ENCODE assay signal across 21 cellular contexts in the genomic region with DNA sequence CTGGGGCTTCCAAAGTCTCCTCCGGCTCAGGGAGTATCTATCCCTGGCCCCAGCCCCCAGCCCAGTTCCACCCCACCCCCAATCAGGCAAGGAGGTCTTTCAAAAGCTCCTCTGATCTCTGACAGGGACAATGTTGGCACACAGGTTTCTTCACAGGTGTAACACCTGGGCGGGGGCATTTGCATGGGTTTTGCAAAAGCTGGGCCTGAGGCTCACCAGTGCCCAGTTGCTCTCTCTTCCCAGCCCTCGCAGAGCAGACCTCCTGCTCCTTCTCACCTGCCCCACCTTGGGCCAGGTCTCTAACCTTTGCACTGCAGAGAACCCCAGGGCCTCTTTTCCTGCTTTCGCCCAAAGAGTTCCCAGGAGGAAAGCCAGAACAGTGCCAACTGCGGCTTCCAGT. TPM values are rescaled to one million over a fixed set of nuclear protein-coding genes. Genes with fewer than 3 reads are reported as not detected.
DNase-seq lines count a peak whose midpoint lies in the region; ATAC-seq and TF ChIP-seq lines count a peak whose summit lies in the region.
"Had no signal": no experiment of that assay in that cellular context is flagged by ENCODE, and none has a peak within 500 bp of the region (broad histone marks: within the 10 kb centered on the region; RNA-seq: fewer than 3 reads in every experiment).

No MANE protein-coding gene starts in this region.

- H3K9me3 Mint-ChIP-seq in GM23338, result no peaks in the 10 kb centered on the region
- no peaks in the 10 kb centered on the region for H3K9me3 Mint-ChIP-seq in dendritic cell treated with granulocyte-macrophage colony-stimulating factor and Interleukin-4, amounts not matched to agents 40 ng/mL and 50 ng/mL, for 4 days
- H3K9me3 Mint-ChIP-seq: activated naive CD8-positive, alpha-beta T cell treated with anti-CD3 and anti-CD28 coated beads for 36 hours had no signal

- no peak for DNase-seq in GM23338 (ENCODE audit: low spot score)
- peak; percentile 51 to 90 for DNase-seq in NCI-H526 (lab: John Stamatoyannopoulos, UW)
- DNase-seq in iPS-NIHi11 (ENCODE audit: low spot score), result no peak
- no peak for DNase-seq in NCI-H69 (lab: John Stamatoyannopoulos, UW)
- DNase-seq: activated naive CD8-positive, alpha-beta T cell treated with anti-CD3 and anti-CD28 coated beads for 36 hours; central memory CD4-positive, alpha-beta T cell; NCI-H1092; NCI-H2171 treated with DMSO at 0.1 percent for 48 hours; pancreas; stomach had no signal

- no peaks in the 10 kb centered on the region for H3K27me3 ChIP-seq in GM23338 (ENCODE audit: insufficient read depth)
- H3K27me3 ChIP-seq in neutrophil, result peaks cover 16% of the 10 kb centered on the region
- H3K27me3 ChIP-seq: pancreas had no signal

- no peak overlapping the region for H2AFZ ChIP-seq in GM23338

- no peak for TF ChIP-seq CTCF in GM23338 (conservative IDR thresholded peaks at IDR 0.05; ENCODE audit: low read depth in 2 of 2)
- TF ChIP-seq CTCF in neutrophil (IDR thresholded peaks at IDR 0.05), result no peak

- H3K4me3 ChIP-seq in GM23338, result no peak overlapping the region
- no peak overlapping the region for H3K4me3 ChIP-seq in neutrophil (ENCODE audit: low read depth in 1 of 2, low read length in 1 of 2)
- H3K4me3 ChIP-seq: pancreas, stomach had no signal

- peaks cover 25% of the 10 kb centered on the region for H3K27me3 Mint-ChIP-seq in GM23338 (ENCODE audit: insufficient read depth, low read depth, poor library complexity)
- H3K27me3 Mint-ChIP-seq in dendritic cell treated with granulocyte-macrophage colony-stimulating factor and Interleukin-4, amounts not matched to agents 40 ng/mL and 50 ng/mL, for 4 days, result peaks cover 14% of the 10 kb centered on the region
- H3K27me3 Mint-ChIP-seq: activated naive CD8-positive, alpha-beta T cell treated with anti-CD3 and anti-CD28 coated beads for 36 hours had no signal

- intact Hi-C loops in dendritic cell treated with granulocyte-macrophage colony-stimulating factor and Interleukin-4, amounts not matched to agents 40 ng/mL and 50 ng/mL, for 4 days (cut with micrococcal nuclease), result loop anchor here (5.0 kb wide), 1 partner anchor 179 kb away; no protein-coding TSS in a partner anchor

- H3K36me3 Mint-ChIP-seq in GM23338 (ENCODE audit: low read depth), result no peaks in the 10 kb centered on the region
- no peaks in the 10 kb centered on the region for H3K36me3 Mint-ChIP-seq in dendritic cell treated with granulocyte-macrophage colony-stimulating factor and Interleukin-4, amounts not matched to agents 40 ng/mL and 50 ng/mL, for 4 days (ENCODE audit: low read depth)

- H3K4me1 Mint-ChIP-seq in GM23338, result peaks cover 40% of the 10 kb centered on the region
- H3K4me1 Mint-ChIP-seq in dendritic cell treated with granulocyte-macrophage colony-stimulating factor and Interleukin-4, amounts not matched to agents 40 ng/mL and 50 ng/mL, for 4 days (ENCODE audit: low read depth), result peaks cover 65% of the 10 kb centered on the region

- peaks cover 14% of the 10 kb centered on the region; the same call in 1 of the 2 replicates for H3K4me1 ChIP-seq in GM23338 (ENCODE audit: insufficient read depth)
- peaks cover 60 to 67% of the 10 kb centered on the region in 2 experiments for H3K4me1 ChIP-seq in neutrophil (ENCODE audit: control insufficient read depth in 1 of 2, insufficient read depth in 1 of 2, low read depth in 1 of 2, low read length in 1 of 2)
- H3K4me1 ChIP-seq: pancreas had no signal

- no peaks in the 10 kb centered on the region for H3K9me2 ChIP-seq in GM23338 (ENCODE audit: insufficient read depth)

- no peak overlapping the region for H3K4me3 Mint-ChIP-seq in GM23338
- no peak overlapping the region for H3K4me3 Mint-ChIP-seq in dendritic cell treated with granulocyte-macrophage colony-stimulating factor and Interleukin-4, amounts not matched to agents 40 ng/mL and 50 ng/mL, for 4 days
- H3K4me3 Mint-ChIP-seq: activated naive CD8-positive, alpha-beta T cell treated with anti-CD3 and anti-CD28 coated beads for 36 hours had no signal

- no peaks in the 10 kb centered on the region for H3K36me3 ChIP-seq in GM23338 (ENCODE audit: insufficient read depth)
- no peaks in the 10 kb centered on the region for H3K36me3 ChIP-seq in neutrophil
- H3K36me3 ChIP-seq: pancreas, stomach had no signal

- H3K79me2 ChIP-seq in GM23338 (replicated peaks; ENCODE audit: insufficient read depth), result no peaks in the 10 kb centered on the region

- H3K4me2 ChIP-seq in GM23338, result 0 out of 2 replicates have a peak overlapping the region, but pooled peaks have one; percentile 36

- no peak overlapping the region for H3K27ac Mint-ChIP-seq in GM23338
- peak overlapping the region; percentile 16 for H3K27ac Mint-ChIP-seq in dendritic cell treated with granulocyte-macrophage colony-stimulating factor and Interleukin-4, amounts not matched to agents 40 ng/mL and 50 ng/mL, for 4 days

- ATAC-seq in GM23338, result peak; percentile 3
- ATAC-seq in GM19351 (IDR thresholded peaks at IDR 0.05; ENCODE audit: unreplicated experiment), result no peak
- ATAC-seq: pancreas had no signal

- H3K27ac ChIP-seq in GM23338 (ENCODE audit: low read depth), result no peak overlapping the region
- H3K27ac ChIP-seq in neutrophil, result peak overlapping the region; percentile 2
- H3K27ac ChIP-seq: C4-2B, pancreas, VCaP had no signal

- no peaks in the 10 kb centered on the region for H4K20me1 ChIP-seq in GM23338 (replicated peaks; ENCODE audit: insufficient read depth)

- H3K9me3 ChIP-seq in neutrophil, result no peaks in the 10 kb centered on the region
- H3K9me3 ChIP-seq: pancreas, stomach had no signal

- 0 out of 2 replicates have a peak, but pooled peaks cover 3% of the 10 kb centered on the region for H3F3A ChIP-seq in GM23338 (replicated peaks; ENCODE audit: low read depth)

TF ChIP-seq in GM23338, 12 proteins besides CTCF, POLR2A, EP300 and RAD21 (continues in another document):
- TF ChIP-seq ZNF114 (CRISPR knock-in tag; IDR thresholded peaks at IDR 0.05) (no peak), CREB1 (CRISPR knock-in tag; IDR thresholded peaks at IDR 0.05; ENCODE audit: low read depth) (no peak), EZH2phosphoT487 (IDR thresholded peaks at IDR 0.05; ENCODE audit: unreplicated experiment) (no peak), STAT1 (IDR thresholded peaks at IDR 0.05; ENCODE audit: unreplicated experiment) (no peak), POLR2AphosphoS5 (IDR thresholded peaks at IDR 0.05; ENCODE audit: low read depth) (no peak), EZH2 (IDR thresholded peaks at IDR 0.05; ENCODE audit: low read depth, unreplicated experiment) (no peak), JUNB (IDR thresholded peaks at IDR 0.05; ENCODE audit: unreplicated experiment) (no peak), ZNF331 (CRISPR knock-in tag; IDR thresholded peaks at IDR 0.05; ENCODE audit: low read depth) (no peak)
- TF ChIP-seq, protein P1, sequence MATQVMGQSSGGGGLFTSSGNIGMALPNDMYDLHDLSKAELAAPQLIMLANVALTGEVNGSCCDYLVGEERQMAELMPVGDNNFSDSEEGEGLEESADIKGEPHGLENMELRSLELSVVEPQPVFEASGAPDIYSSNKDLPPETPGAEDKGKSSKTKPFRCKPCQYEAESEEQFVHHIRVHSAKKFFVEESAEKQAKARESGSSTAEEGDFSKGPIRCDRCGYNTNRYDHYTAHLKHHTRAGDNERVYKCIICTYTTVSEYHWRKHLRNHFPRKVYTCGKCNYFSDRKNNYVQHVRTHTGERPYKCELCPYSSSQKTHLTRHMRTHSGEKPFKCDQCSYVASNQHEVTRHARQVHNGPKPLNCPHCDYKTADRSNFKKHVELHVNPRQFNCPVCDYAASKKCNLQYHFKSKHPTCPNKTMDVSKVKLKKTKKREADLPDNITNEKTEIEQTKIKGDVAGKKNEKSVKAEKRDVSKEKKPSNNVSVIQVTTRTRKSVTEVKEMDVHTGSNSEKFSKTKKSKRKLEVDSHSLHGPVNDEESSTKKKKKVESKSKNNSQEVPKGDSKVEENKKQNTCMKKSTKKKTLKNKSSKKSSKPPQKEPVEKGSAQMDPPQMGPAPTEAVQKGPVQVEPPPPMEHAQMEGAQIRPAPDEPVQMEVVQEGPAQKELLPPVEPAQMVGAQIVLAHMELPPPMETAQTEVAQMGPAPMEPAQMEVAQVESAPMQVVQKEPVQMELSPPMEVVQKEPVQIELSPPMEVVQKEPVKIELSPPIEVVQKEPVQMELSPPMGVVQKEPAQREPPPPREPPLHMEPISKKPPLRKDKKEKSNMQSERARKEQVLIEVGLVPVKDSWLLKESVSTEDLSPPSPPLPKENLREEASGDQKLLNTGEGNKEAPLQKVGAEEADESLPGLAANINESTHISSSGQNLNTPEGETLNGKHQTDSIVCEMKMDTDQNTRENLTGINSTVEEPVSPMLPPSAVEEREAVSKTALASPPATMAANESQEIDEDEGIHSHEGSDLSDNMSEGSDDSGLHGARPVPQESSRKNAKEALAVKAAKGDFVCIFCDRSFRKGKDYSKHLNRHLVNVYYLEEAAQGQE (IDR thresholded peaks at IDR 0.05; ENCODE audit: unreplicated experiment), result no peak
- TF ChIP-seq, protein P2, sequence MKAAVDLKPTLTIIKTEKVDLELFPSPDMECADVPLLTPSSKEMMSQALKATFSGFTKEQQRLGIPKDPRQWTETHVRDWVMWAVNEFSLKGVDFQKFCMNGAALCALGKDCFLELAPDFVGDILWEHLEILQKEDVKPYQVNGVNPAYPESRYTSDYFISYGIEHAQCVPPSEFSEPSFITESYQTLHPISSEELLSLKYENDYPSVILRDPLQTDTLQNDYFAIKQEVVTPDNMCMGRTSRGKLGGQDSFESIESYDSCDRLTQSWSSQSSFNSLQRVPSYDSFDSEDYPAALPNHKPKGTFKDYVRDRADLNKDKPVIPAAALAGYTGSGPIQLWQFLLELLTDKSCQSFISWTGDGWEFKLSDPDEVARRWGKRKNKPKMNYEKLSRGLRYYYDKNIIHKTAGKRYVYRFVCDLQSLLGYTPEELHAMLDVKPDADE (IDR thresholded peaks at IDR 0.05), result no peak

RNA-seq across cellular contexts. Expression of a gene that starts 8.6 kb away (rescaled TPM):
- 27.5 and 29.9 TPM in 2 replicates for total RNA-seq in GM23338 (2014; rRNA removed; shearing (Covaris generic))
- polyA plus RNA-seq in GM23338 (2016; fragmentation: Nextera tagmentation; extraction: Ambion mirVana), result 13.6 and 16.5 TPM in 2 replicates

RNA-seq across cellular contexts. Expression of a gene that starts 24.7 kb away (rescaled TPM):
- not detected in 2 replicates for total RNA-seq in GM23338 (2014; rRNA removed; shearing (Covaris generic))
- polyA plus RNA-seq in GM23338 (2016; fragmentation: Nextera tagmentation; extraction: Ambion mirVana), result not detected in 2 replicates
- total RNA-seq: activated naive CD8-positive, alpha-beta T cell treated with anti-CD3 and anti-CD28 coated beads for 36 hours; Daoy; endothelial cell of umbilical vein; H1; mammary epithelial cell; SK-MEL-5; skeletal muscle tissue; stomach had no signal
- polyA plus RNA-seq: endothelial cell of umbilical vein, H1, mammary epithelial cell, pancreas, stomach had no signal

RNA-seq across cellular contexts. Expression of a gene that starts 39.3 kb away (rescaled TPM):
- not detected in 2 replicates for total RNA-seq in GM23338 (2014; rRNA removed; shearing (Covaris generic))
- polyA plus RNA-seq in GM23338 (2016; fragmentation: Nextera tagmentation; extraction: Ambion mirVana), result not detected in 2 replicates
- total RNA-seq: Daoy, endothelial cell of umbilical vein, H1, SK-MEL-5, skeletal muscle tissue had no signal
- polyA plus RNA-seq: endothelial cell of umbilical vein, H1, mammary epithelial cell, pancreas, stomach had no signal

RNA-seq across cellular contexts. Expression of a gene that starts 48.0 kb away (rescaled TPM):
- 0.50 and 1.4 TPM in 2 replicates for total RNA-seq in GM23338 (2014; rRNA removed; shearing (Covaris generic))
- 0.16 and 0.21 TPM in 2 replicates for polyA plus RNA-seq in GM23338 (2016; fragmentation: Nextera tagmentation; extraction: Ambion mirVana)
- total RNA-seq: skeletal muscle tissue had no signal

RNA-seq across cellular contexts. Expression of a gene that starts 53.1 kb away (rescaled TPM):
- 0.62 and 0.66 TPM in 2 replicates for total RNA-seq in GM23338 (2014; rRNA removed; shearing (Covaris generic))
- polyA plus RNA-seq in GM23338 (2016; fragmentation: Nextera tagmentation; extraction: Ambion mirVana), result 0.21 TPM in 1 of 2 replicates, not detected in the other
- total RNA-seq: Daoy, endothelial cell of umbilical vein, H1, mammary epithelial cell, pancreas, SK-MEL-5, skeletal muscle tissue had no signal
- polyA plus RNA-seq: endothelial cell of umbilical vein, mammary epithelial cell had no signal

Comparison
In these comparisons a context has a peak if more than half of its experiments do, and no peak if none do; other contexts are left out.
1. DNase-seq: peak in NCI-H526 (2 of 2); none in GM23338 (single experiment), iPS-NIHi11 (single experiment) and NCI-H69 (single experiment).